Comparison of ENCODE assay signal across 8 cellular contexts in the genomic region with DNA sequence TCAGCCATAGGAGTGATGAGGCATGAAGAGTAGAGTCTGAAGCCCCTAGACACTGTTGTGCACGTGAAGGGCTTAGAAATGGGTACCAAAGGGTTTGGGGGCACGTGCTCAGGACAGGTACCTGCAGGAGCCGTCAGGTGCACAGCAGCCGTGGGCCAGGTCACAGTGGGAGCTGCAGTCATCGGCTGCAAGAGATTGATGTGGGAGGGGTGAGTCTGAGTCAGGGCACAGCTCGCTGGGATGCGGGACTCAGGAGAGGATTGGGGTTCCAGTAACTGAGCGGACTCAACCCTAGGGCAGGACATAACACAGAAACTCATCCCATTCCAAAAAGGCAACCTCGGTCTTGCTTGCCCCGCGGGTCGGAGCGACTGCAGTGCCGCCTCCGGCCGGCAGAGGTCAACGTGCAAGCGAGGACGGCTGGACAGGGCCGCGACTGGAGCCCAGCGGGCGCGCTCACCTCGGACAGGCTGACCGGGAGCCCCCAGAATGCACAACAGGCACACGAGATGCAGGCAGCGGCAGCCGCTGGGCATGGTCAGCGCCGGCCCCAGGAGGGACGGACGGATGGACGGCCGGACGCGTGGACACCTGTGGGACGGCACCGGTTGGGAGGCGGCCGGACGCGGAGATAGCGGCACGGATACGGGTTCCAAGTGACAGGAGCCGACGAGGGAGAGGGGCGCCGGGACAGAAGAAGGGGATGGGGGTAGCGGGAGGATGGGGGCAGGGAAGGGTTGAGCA. TPM values are rescaled to one million over a fixed set of nuclear protein-coding genes. Genes with fewer than 3 reads are reported as not detected.
DNase-seq lines count a peak whose midpoint lies in the region; FAIRE-seq and TF ChIP-seq lines count a peak whose summit lies in the region.

No MANE protein-coding gene starts in this region.

- peak; percentile 86 for TF ChIP-seq CTCF in choroid plexus epithelial cell (conservative IDR thresholded peaks at IDR 0.05; ENCODE audit: low read depth, low read length)
- peak; percentile 91 for TF ChIP-seq CTCF in kidney epithelial cell (IDR thresholded peaks at IDR 0.05; ENCODE audit: insufficient read depth, low read length, poor library complexity, severe bottlenecking)

- TF ChIP-seq POLR2A in H54 (IDR thresholded peaks at IDR 0.05; ENCODE audit: low read depth, low read length): no peak

- H3K27me3 ChIP-seq in kidney epithelial cell (ENCODE audit: control insufficient read depth, insufficient read depth, low read length): peaks cover 19% of the 10 kb centered on the region

- H3K4me3 ChIP-seq in choroid plexus epithelial cell (ENCODE audit: low read depth, low read length) (peak overlapping the region; percentile 54), kidney epithelial cell (ENCODE audit: low read depth, low read length) (peak overlapping the region; percentile 39)

- DNase-seq in CD1c-positive myeloid dendritic cell (ENCODE audit: extremely low spot score): peak; percentile 80
- peak; percentile 90 for DNase-seq in H54 (ENCODE audit: insufficient read length, low spot score)
- DNase-seq in NCI-H345 treated with DMSO at 0.1 percent for 48 hours (lab: John Stamatoyannopoulos, UW; ENCODE audit: unreplicated experiment): peak; percentile 6
- DNase-seq in activated CD4-positive, alpha-beta T cell treated with anti-CD3 and anti-CD28 coated beads for 4 hours: peak; percentile 56 to 67
- peak; percentile 87 for DNase-seq in choroid plexus epithelial cell (ENCODE audit: low read depth)
- peak; percentile 34 for DNase-seq in kidney epithelial cell (ENCODE audit: low read depth)
- DNase-seq in stimulated activated CD4-positive, alpha-beta T cell treated with anti-CD3 and anti-CD28 coated beads, Interleukin-12 subunit alpha, Interleukin-12 subunit beta, amount 100 ng/mL, for 48 hours (ENCODE audit: low read depth in 2 of 3, low spot score in 1 of 3): peak; percentile 32 to 63 (median 59)
- no peak for DNase-seq in NCI-H1048 (lab: John Stamatoyannopoulos, UW)

- FAIRE-seq in H54 (lab: Jason Lieb, UNC): no peak

- peaks cover 2% of the 10 kb centered on the region for H3K36me3 ChIP-seq in kidney epithelial cell (ENCODE audit: control insufficient read depth, insufficient read depth, low read length)

RNA-seq across cellular contexts. Expression of a gene that starts 0.9 kb away (rescaled TPM):
- total RNA-seq in kidney epithelial cell: not detected in 2 replicates

RNA-seq across cellular contexts. Expression of a gene that starts 22.9 kb away (rescaled TPM):
- 31.7 and 42.7 TPM in 2 replicates for total RNA-seq in kidney epithelial cell

RNA-seq across cellular contexts. Expression of a gene that starts 27.1 kb away (rescaled TPM):
- total RNA-seq in kidney epithelial cell: 24.9 and 26.9 TPM in 2 replicates

RNA-seq across cellular contexts. Expression of a gene that starts 55.7 kb away (rescaled TPM):
- total RNA-seq in kidney epithelial cell: not detected in 2 replicates
